ENCODE assay signal across 1 cellular context in genomic region chr9:131429121-131430012, GRCh38.
TF ChIP-seq lines count a peak whose summit lies in the region.

No MANE protein-coding gene starts in this region.

TF ChIP-seq in IMR-90, 13 proteins besides CTCF, POLR2A, EP300 and RAD21 (continued from another document):
- no peak for TF ChIP-seq MAFK (IDR thresholded peaks at IDR 0.05; ENCODE audit: low read depth, low read length)
- TF ChIP-seq FOS (IDR thresholded peaks at IDR 0.05; ENCODE audit: low read depth, low read length): no peak
- no peak for TF ChIP-seq MAZ (IDR thresholded peaks at IDR 0.05; ENCODE audit: borderline replicate concordance, low read depth, low read length)
- no peak for TF ChIP-seq SMC3 (IDR thresholded peaks at IDR 0.05; ENCODE audit: low read depth, low read length)
- no peak for TF ChIP-seq RCOR1 (IDR thresholded peaks at IDR 0.05; ENCODE audit: insufficient replicate concordance, low read length)
- no peak for TF ChIP-seq MXI1 (IDR thresholded peaks at IDR 0.05; ENCODE audit: borderline replicate concordance, low read depth, low read length)
- TF ChIP-seq NFE2L2 (IDR thresholded peaks at IDR 0.05; ENCODE audit: low read depth, low read length): no peak
TF ChIP-seq in IMR-90: peak in this region for 0.
